Comparison of ENCODE assay signal across 1 cellular context in genomic region chr16:89397331-89397861, GRCh38.
TF ChIP-seq lines count a peak whose summit lies in the region.

No MANE protein-coding gene starts in this region.

TF ChIP-seq in WTC11, 78 proteins besides CTCF, POLR2A, EP300 and RAD21 (continued from another document):
- TF ChIP-seq HMGXB4 (CRISPR knock-in tag; IDR thresholded peaks at IDR 0.05) (no peak), GRHL2 (CRISPR knock-in tag; IDR thresholded peaks at IDR 0.05; ENCODE audit: insufficient replicate concordance, severe bottlenecking) (no peak), JAZF1 (CRISPR knock-in tag; IDR thresholded peaks at IDR 0.05) (no peak)
